Comparison of ENCODE assay signal across 17 cellular contexts in genomic region chr16:79897444-79898146, GRCh38.
DNase-seq lines count a peak whose midpoint lies in the region; ATAC-seq, FAIRE-seq and TF ChIP-seq lines count a peak whose summit lies in the region.
"Had no signal": no experiment of that assay in that cellular context is flagged by ENCODE, and none has a peak within 500 bp of the region (broad histone marks: within the 10 kb centered on the region; RNA-seq: fewer than 3 reads in every experiment).

No MANE protein-coding gene starts in this region.

- H3K27me3 ChIP-seq in K562 (ENCODE audit: control insufficient read depth in 2 of 2, insufficient read depth in 2 of 2, low read length in 2 of 2) (no peaks in the 10 kb centered on the region), hepatocyte (no peaks in the 10 kb centered on the region), psoas muscle (ENCODE audit: insufficient read depth in 3 of 3, low read length in 2 of 3) (no peaks in the 10 kb centered on the region)
- H3K27me3 ChIP-seq: stomach had no signal

- H3K79me2 ChIP-seq in K562 (ENCODE audit: control insufficient read depth, insufficient read depth, low read length): no peaks in the 10 kb centered on the region
- H3K79me2 ChIP-seq in hepatocyte: no peaks in the 10 kb centered on the region

- ATAC-seq in K562 (peak; percentile 80), psoas muscle (peak in 3 of 4 donors; percentile 19 to 36 (median 27))
- ATAC-seq: T-helper 17 cell had no signal

- H3K4me3 ChIP-seq in K562: no peak overlapping the region
- H3K4me3 ChIP-seq in hepatocyte: no peak overlapping the region
- H3K4me3 ChIP-seq in psoas muscle: no peak overlapping the region
- H3K4me3 ChIP-seq in lower leg skin (ENCODE audit: low read depth, poor library complexity, severe bottlenecking): no peak overlapping the region
- H3K4me3 ChIP-seq: coronary artery, lower lobe of right lung, stomach had no signal

- in situ Hi-C loops in K562 (cut with MboI): no loop called here

- peak; percentile 92 for FAIRE-seq in K562 (lab: Jason Lieb, UNC)

- no peak for TF ChIP-seq CTCF in K562 (IDR thresholded peaks at IDR 0.05 in 2 of 3, conservative IDR thresholded peaks at IDR 0.05 in 1 of 3; ENCODE audit: insufficient read depth in 2 of 3, low read depth in 1 of 3, low read length in 3 of 3)
- TF ChIP-seq CTCF in hepatocyte (IDR thresholded peaks at IDR 0.05; ENCODE audit: poor library complexity): no peak
- no peak for TF ChIP-seq CTCF in psoas muscle (IDR thresholded peaks at IDR 0.05)
- TF ChIP-seq CTCF in mesothelial cell of epicardium (IDR thresholded peaks at IDR 0.05; ENCODE audit: unreplicated experiment): no peak
- no peak for TF ChIP-seq CTCF in lower leg skin (IDR thresholded peaks at IDR 0.05)

- no peaks in the 10 kb centered on the region for H3K27me3 Mint-ChIP-seq in mesothelial cell of epicardium (ENCODE audit: low read depth)
- H3K27me3 Mint-ChIP-seq: activated CD4-positive, alpha-beta T cell treated with anti-CD3 and anti-CD28 coated beads, Interleukin-2, amount 10 ng/mL, durations not matched to agents 7 days and 5 days had no signal

- POLR2A ChIA-PET in K562 (lab: Yijun Ruan, JAX): interaction anchor here (0.6 to 1.4 kb wide), 6 partner anchors 19 to 85 kb away, joined by 3 to 5 read pairs (median 4); no protein-coding TSS in a partner anchor

- H2AFZ ChIP-seq in K562 (ENCODE audit: low read depth, low read length): peak overlapping the region; percentile 67
- no peak overlapping the region for H2AFZ ChIP-seq in hepatocyte

- peak; percentile 26 to 34; a peak in 2 of 4 replicates for TF ChIP-seq RAD21 in K562 (CRISPR knock-in tag; conservative IDR thresholded peaks at IDR 0.05 in 1 of 2, IDR thresholded peaks at IDR 0.05 in 1 of 2)

- CTCF ChIA-PET in K562 (lab: Yijun Ruan, JAX; ENCODE audit: low intra/inter-chr PET ratio): no interaction called here

- peaks cover 4% of the 10 kb centered on the region for H3K4me1 Mint-ChIP-seq in mesothelial cell of epicardium
- H3K4me1 Mint-ChIP-seq: activated CD4-positive, alpha-beta T cell treated with anti-CD3 and anti-CD28 coated beads, Interleukin-2, amount 10 ng/mL, durations not matched to agents 7 days and 5 days; CD14-positive monocyte had no signal

- H3K9me3 Mint-ChIP-seq in mesothelial cell of epicardium: peaks cover 3% of the 10 kb centered on the region
- H3K9me3 Mint-ChIP-seq: activated CD4-positive, alpha-beta T cell treated with anti-CD3 and anti-CD28 coated beads, Interleukin-2, amount 10 ng/mL, durations not matched to agents 7 days and 5 days had no signal

- no peaks in the 10 kb centered on the region for H3K9me2 ChIP-seq in hepatocyte (replicated peaks; ENCODE audit: insufficient read depth)

- 1% methylated on average over 8 of the region's 8 CpGs for WGBS in K562 (ENCODE audit: insufficient coverage, low coverage, missing lambda C conversion rate)
- WGBS in hepatocyte (ENCODE audit: low lambda C conversion rate, missing lambda C conversion rate): 38% methylated on average over 8 of the region's 8 CpGs
- 38 to 44% (median 42%) methylated on average over 8 of the region's 8 CpGs for WGBS in psoas muscle, 3 donors
- 66 to 76% methylated on average over 8 of the region's 8 CpGs for WGBS in lower leg skin, 2 donors

- DNase-seq in HT-29 (ENCODE audit: low spot score) (peak; percentile 31), K562 (ENCODE audit: extremely low read depth in 1 of 4, low spot score in 3 of 4) (peak in 2 of 4 experiments; percentile 44 to 74), hepatocyte (ENCODE audit: low spot score) (peak; percentile 77), psoas muscle (no peak), mesothelial cell of epicardium (ENCODE audit: low spot score in 2 of 2, unreplicated experiment in 2 of 2) (no peak), lower leg skin (ENCODE audit: low spot score in 2 of 2) (no peak)
- DNase-seq in activated CD4-positive, alpha-beta T cell treated with anti-CD3 and anti-CD28 coated beads, Interleukin-2, amount 50 U/mL, for 4 hours: no peak
- no peak for DNase-seq in activated CD8-positive, alpha-beta memory T cell treated with anti-CD3 and anti-CD28 coated beads, Interleukin-2, amount 50 U/mL, for 4 hours
- DNase-seq: activated CD4-positive, alpha-beta T cell treated with anti-CD3 and anti-CD28 coated beads, Interleukin-2, amount 10 ng/mL, durations not matched to agents 7 days and 5 days; activated gamma-delta T cell treated with Interleukin-2 at 50 U/mL for 16 hours; lower lobe of right lung; posterior cingulate gyrus; stomach; T-helper 17 cell had no signal

- H3K27ac Mint-ChIP-seq in mesothelial cell of epicardium: no peak overlapping the region
- H3K27ac Mint-ChIP-seq: activated CD4-positive, alpha-beta T cell treated with anti-CD3 and anti-CD28 coated beads, Interleukin-2, amount 10 ng/mL, durations not matched to agents 7 days and 5 days; CD14-positive monocyte; T-helper 17 cell had no signal

- BruUV-seq in K562 (replicated peaks; lab: Mats Ljungman, UMichigan): no TSS peak

- no peak overlapping the region for H3K4me3 Mint-ChIP-seq in mesothelial cell of epicardium
- H3K4me3 Mint-ChIP-seq: activated CD4-positive, alpha-beta T cell treated with anti-CD3 and anti-CD28 coated beads, Interleukin-2, amount 10 ng/mL, durations not matched to agents 7 days and 5 days; CD14-positive monocyte; T-helper 17 cell had no signal

- H3K4me1 ChIP-seq in K562 (replicated peaks in 1 of 2; ENCODE audit: control insufficient read depth in 2 of 2, insufficient read depth in 2 of 2, low read length in 2 of 2) (peaks cover 0 to 16% of the 10 kb centered on the region in 2 experiments; a peak in 4 of 5 replicates), hepatocyte (ENCODE audit: insufficient read depth) (peaks cover 30% of the 10 kb centered on the region), psoas muscle (no peaks in the 10 kb centered on the region)
- H3K4me1 ChIP-seq: lower lobe of right lung, stomach had no signal

- no peaks in the 10 kb centered on the region for H3K36me3 ChIP-seq in K562 (ENCODE audit: control insufficient read depth, insufficient read depth, low read length)
- H3K36me3 ChIP-seq in hepatocyte (replicated peaks; ENCODE audit: insufficient read depth, low read depth): no peaks in the 10 kb centered on the region
- no peaks in the 10 kb centered on the region for H3K36me3 ChIP-seq in psoas muscle (ENCODE audit: insufficient read depth in 1 of 2, low read depth in 1 of 2)
- H3K36me3 ChIP-seq: lower lobe of right lung, stomach had no signal

- H4K20me1 ChIP-seq in K562 (replicated peaks; ENCODE audit: control insufficient read depth, insufficient read depth, low read length) (no peaks in the 10 kb centered on the region), hepatocyte (ENCODE audit: insufficient read depth, poor library complexity, severe bottlenecking) (no peaks in the 10 kb centered on the region)

- TF ChIP-seq POLR2A in K562 (conservative IDR thresholded peaks at IDR 0.05) (no peak), lower leg skin (IDR thresholded peaks at IDR 0.05) (no peak)

- TF ChIP-seq EP300 in K562 (IDR thresholded peaks at IDR 0.05; ENCODE audit: low read length): peak; percentile 68; the same call in 1 of the 2 replicates

- H3K4me2 ChIP-seq in K562 (ENCODE audit: insufficient read depth, low read length) (peak overlapping the region; percentile 41; the same call in 1 of the 2 replicates), hepatocyte (peak overlapping the region; percentile 42)

- no peaks in the 10 kb centered on the region for H3K9me1 ChIP-seq in K562 (ENCODE audit: control insufficient read depth, insufficient read depth, low read length)

- H3K27ac ChIP-seq in K562 (ENCODE audit: extremely low read depth, low read depth, low read length): peak overlapping the region; percentile 16; the same call in 1 of the 3 replicates
- peak overlapping the region; percentile 72 for H3K27ac ChIP-seq in hepatocyte
- H3K27ac ChIP-seq in psoas muscle: no peak overlapping the region
- H3K27ac ChIP-seq: coronary artery, HL-60, lower lobe of right lung, stomach had no signal

- no peak overlapping the region for H3K9ac ChIP-seq in K562 (ENCODE audit: insufficient read depth in 1 of 2, low read depth in 2 of 2, low read length in 2 of 2)

- intact Hi-C loops in K562 (cut with micrococcal nuclease) (loop anchor here (5.0 kb wide), 1 partner anchor 75 kb away; no protein-coding TSS in a partner anchor), psoas muscle (cut with DNase I) (no loop called here), lower leg skin (cut with DNase I; ENCODE audit: low total_unique reads) (no loop called here)

- no peaks in the 10 kb centered on the region for H3K36me3 Mint-ChIP-seq in mesothelial cell of epicardium
- H3K36me3 Mint-ChIP-seq: CD14-positive monocyte had no signal

- no peaks in the 10 kb centered on the region for H3K9me3 ChIP-seq in K562 (replicated peaks; ENCODE audit: control insufficient read depth, insufficient read depth, low read depth, low read length)
- no peaks in the 10 kb centered on the region for H3K9me3 ChIP-seq in hepatocyte (ENCODE audit: low read depth)
- H3K9me3 ChIP-seq in psoas muscle: no peaks in the 10 kb centered on the region
- H3K9me3 ChIP-seq: lower lobe of right lung, stomach had no signal

TF ChIP-seq in K562, 482 proteins besides CTCF, POLR2A, EP300 and RAD21 (continues in another document):
- TF ChIP-seq DNMT1 (IDR thresholded peaks at IDR 0.05): no peak
- peak; percentile 84 for TF ChIP-seq TEAD4 (IDR thresholded peaks at IDR 0.05; ENCODE audit: low read length)
- no peak for TF ChIP-seq TEAD4 (CRISPR knock-in tag; IDR thresholded peaks at IDR 0.05; ENCODE audit: borderline replicate concordance)
- TF ChIP-seq CREM (IDR thresholded peaks at IDR 0.05; ENCODE audit: low read depth): peak; percentile 13; the same call in 1 of the 2 replicates
- no peak for TF ChIP-seq SREBF1 (IDR thresholded peaks at IDR 0.05; ENCODE audit: borderline replicate concordance, low read depth, low read length)
- peak; percentile 82 for TF ChIP-seq DACH1 (IDR thresholded peaks at IDR 0.05; ENCODE audit: partially characterized antibody)
- peak; percentile 63; the same call in 1 of the 2 replicates for TF ChIP-seq ZNF644 (tag; IDR thresholded peaks at IDR 0.05; ENCODE audit: low read depth)
- peak; percentile 57; the same call in 1 of the 2 replicates for TF ChIP-seq SMARCE1 (IDR thresholded peaks at IDR 0.05)
- peak; percentile 77 for TF ChIP-seq HDAC2 (IDR thresholded peaks at IDR 0.05)
- peak; percentile 72; the same call in 1 of the 2 replicates for TF ChIP-seq SMARCA4 (IDR thresholded peaks at IDR 0.05)
- no peak for TF ChIP-seq MYNN (IDR thresholded peaks at IDR 0.05)
- no peak for TF ChIP-seq MYNN (CRISPR knock-in tag; IDR thresholded peaks at IDR 0.05)
- TF ChIP-seq, protein P1, sequence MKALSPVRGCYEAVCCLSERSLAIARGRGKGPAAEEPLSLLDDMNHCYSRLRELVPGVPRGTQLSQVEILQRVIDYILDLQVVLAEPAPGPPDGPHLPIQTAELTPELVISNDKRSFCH (CRISPR knock-in tag; IDR thresholded peaks at IDR 0.05): no peak
- TF ChIP-seq, protein P1 (tag; IDR thresholded peaks at IDR 0.05): peak; percentile 90
- TF ChIP-seq MTA3 (IDR thresholded peaks at IDR 0.05; ENCODE audit: borderline replicate concordance): peak; percentile 63; the same call in 1 of the 2 replicates

Comparison
In these comparisons a context has a peak if more than half of its experiments do, and no peak if none do; other contexts are left out.
1. DNase-seq: peak in HT-29 (single experiment) and hepatocyte (single experiment); none in psoas muscle (0 of 2), mesothelial cell of epicardium (0 of 2), activated CD4-positive, alpha-beta T cell treated with anti-CD3 and anti-CD28 coated beads, Interleukin-2, amount 50 U/mL, for 4 hours (0 of 2), activated CD8-positive, alpha-beta memory T cell treated with anti-CD3 and anti-CD28 coated beads, Interleukin-2, amount 50 U/mL, for 4 hours (single experiment) and lower leg skin (0 of 2).